In genomic region chr2:232697807-232698110, GRCh38 we compare ENCODE assay signal across 8 cellular contexts. TPM values are rescaled to one million over a fixed set of nuclear protein-coding genes. Genes with fewer than 3 reads are reported as not detected.
A peak's percentile ranks its signal among the peaks of the same experiment; 100 is the strongest.
DNase-seq lines count a peak whose midpoint lies in the region; ATAC-seq and TF ChIP-seq lines count a peak whose summit lies in the region.

No MANE protein-coding gene starts in this region.

- H3K9me1 ChIP-seq in IMR-90 (ENCODE audit: insufficient read depth, low read length) = 0 out of 2 replicates have a peak, but pooled peaks cover 2% of the 10 kb centered on the region

- CTCF ChIA-PET in IMR-90 (lab: Yijun Ruan, JAX) = no interaction called here

- peak overlapping the region; percentile 99 for H3K4me2 ChIP-seq in IMR-90 (ENCODE audit: low read depth, low read length)
- H3K4me2 ChIP-seq in mesenchymal stem cell (ENCODE audit: low read length, poor library complexity, severe bottlenecking) = peak overlapping the region; percentile 72

- H3K4me3 ChIP-seq in IMR-90 (ENCODE audit: insufficient read depth, low read depth, low read length) = peak overlapping the region; percentile 78
- peak overlapping the region; percentile 73 to 91 (median 88) for H3K4me3 ChIP-seq in breast epithelium
- H3K4me3 ChIP-seq in mesenchymal stem cell (ENCODE audit: insufficient read depth in 1 of 2, low read depth in 1 of 2, low read length in 2 of 2) = peak overlapping the region; percentile 98 to 99
- peak overlapping the region; percentile 98 for H3K4me3 ChIP-seq in urinary bladder (ENCODE audit: low read depth, low read length)

- H3K23ac ChIP-seq in IMR-90 (ENCODE audit: low read depth, low read length) (peak overlapping the region; percentile 40), mesenchymal stem cell (ENCODE audit: low read length in 2 of 2) (peak overlapping the region in 1 of 2 experiments; percentile 96)

- peak overlapping the region in 1 of 2 experiments; percentile 59 for H2BK12ac ChIP-seq in mesenchymal stem cell (ENCODE audit: low read length in 2 of 2)

- H2AK5ac ChIP-seq in IMR-90 (ENCODE audit: low read depth, low read length) = peak overlapping the region; percentile 67
- no peak overlapping the region for H2AK5ac ChIP-seq in mesenchymal stem cell (ENCODE audit: low read length, severe bottlenecking)

- H3K9me3 ChIP-seq in IMR-90 (ENCODE audit: control insufficient read depth, insufficient read depth, low read length) (no peaks in the 10 kb centered on the region), breast epithelium (no peaks in the 10 kb centered on the region), mesenchymal stem cell (ENCODE audit: control insufficient read depth, low read length) (no peaks in the 10 kb centered on the region)

- H2AFZ ChIP-seq in IMR-90 (replicated peaks; ENCODE audit: low read length, poor library complexity) = peak overlapping the region; percentile 84
- H2AFZ ChIP-seq in mesenchymal stem cell (ENCODE audit: low read depth, low read length) = peak overlapping the region; percentile 97

- H3K18ac ChIP-seq in IMR-90 (ENCODE audit: low read depth, low read length) = no peak overlapping the region; the same call in 1 of the 2 replicates
- peak overlapping the region; percentile 92 to 93 for H3K18ac ChIP-seq in mesenchymal stem cell (ENCODE audit: low read depth in 1 of 2, low read length in 2 of 2)

- H2BK5ac ChIP-seq in IMR-90 (ENCODE audit: low read depth, low read length, poor library complexity, severe bottlenecking) = peak overlapping the region; percentile 28
- no peak overlapping the region for H2BK5ac ChIP-seq in mesenchymal stem cell (ENCODE audit: low read depth, low read length, poor library complexity, severe bottlenecking)

- H2BK120ac ChIP-seq in IMR-90 (ENCODE audit: low read depth, low read length) = no peak overlapping the region
- H2BK120ac ChIP-seq in mesenchymal stem cell (ENCODE audit: low read depth, low read length) = peak overlapping the region; percentile 45

- ATAC-seq in IMR-90 (ENCODE audit: low read depth) (peak; percentile 8), GM18498 (IDR thresholded peaks at IDR 0.05; ENCODE audit: unreplicated experiment) (no peak), GM18861 (IDR thresholded peaks at IDR 0.05; ENCODE audit: unreplicated experiment) (no peak)

- H2BK15ac ChIP-seq in IMR-90 (ENCODE audit: low read depth, low read length) (no peak overlapping the region), mesenchymal stem cell (ENCODE audit: low read depth, poor library complexity, severe bottlenecking) (peak overlapping the region; percentile 6)

- peak overlapping the region; percentile 13; the same call in 1 of the 2 replicates for H4K91ac ChIP-seq in IMR-90 (ENCODE audit: insufficient read depth, low read depth, low read length)
- H4K91ac ChIP-seq in mesenchymal stem cell (ENCODE audit: low read length) = peak overlapping the region; percentile 92

- H3K27ac ChIP-seq in IMR-90 (ENCODE audit: insufficient read depth, low read length) = peak overlapping the region; percentile 66
- H3K27ac ChIP-seq in breast epithelium = peak overlapping the region; percentile 97
- H3K27ac ChIP-seq in mesenchymal stem cell (ENCODE audit: low read length, poor library complexity, severe bottlenecking) = peak overlapping the region; percentile 52
- H3K27ac ChIP-seq in urinary bladder (ENCODE audit: low read depth) = peak overlapping the region; percentile 87

- H4K8ac ChIP-seq in IMR-90 (ENCODE audit: low read depth in 2 of 2, low read length in 2 of 2) (peak overlapping the region; percentile 63 to 69; a peak in 2 of 4 replicates), mesenchymal stem cell (ENCODE audit: low read length) (peak overlapping the region; percentile 96)

- H3K36me3 ChIP-seq in IMR-90 (ENCODE audit: control insufficient read depth, insufficient read depth, low read length) = 0 out of 2 replicates have a peak, but pooled peaks cover 2% of the 10 kb centered on the region
- H3K36me3 ChIP-seq in breast epithelium = no peaks in the 10 kb centered on the region
- H3K36me3 ChIP-seq in mesenchymal stem cell (ENCODE audit: control insufficient read depth in 1 of 2, insufficient read depth in 2 of 2, low read depth in 1 of 2, low read length in 2 of 2) = peaks cover 0 to 3% of the 10 kb centered on the region in 2 experiments
- H3K36me3 ChIP-seq in urinary bladder (ENCODE audit: insufficient read depth) = no peaks in the 10 kb centered on the region

- peak overlapping the region; percentile 93 for H2AK9ac ChIP-seq in IMR-90 (replicated peaks; ENCODE audit: low read depth, low read length, poor library complexity)

- H3K14ac ChIP-seq in IMR-90 (replicated peaks; ENCODE audit: low read depth, low read length) (peak overlapping the region; percentile 10), mesenchymal stem cell (ENCODE audit: low read length in 2 of 2) (peak overlapping the region in 1 of 2 experiments; percentile 98)

- POLR2A ChIA-PET in IMR-90 (lab: Charles Lee; ENCODE audit: unreplicated experiment) = no interaction called here

- in situ Hi-C loops in IMR-90 (cut with MboI; ENCODE audit: low sequenced_read_pairs) = no loop called here

- BruUV-seq in IMR-90 (replicated peaks; lab: Mats Ljungman, UMichigan) = no TSS peak

- WGBS in IMR-90 (ENCODE audit: extremely low coverage in 2 of 2, insufficient read length in 1 of 2), 2 experiments = 0% methylated on average over 3 of the region's 11 CpGs; no CpG with 5 or more reads in 1 of the 2 experiments
- under 1% methylated on average over 11 of the region's 11 CpGs for WGBS in mesenchymal stem cell
- under 1% methylated on average over 11 of the region's 11 CpGs for WGBS in urinary bladder

- peaks cover 6% of the 10 kb centered on the region for H3K4me1 ChIP-seq in IMR-90 (ENCODE audit: control insufficient read depth, insufficient read depth, low read length)
- H3K4me1 ChIP-seq in breast epithelium = peaks cover 0 to 19% of the 10 kb centered on the region in 2 donors
- peaks cover 5% of the 10 kb centered on the region for H3K4me1 ChIP-seq in mesenchymal stem cell (ENCODE audit: control insufficient read depth, insufficient read depth, low read depth, low read length)
- peaks cover 5% of the 10 kb centered on the region for H3K4me1 ChIP-seq in urinary bladder (ENCODE audit: insufficient read depth)

- intact Hi-C loops in IMR-90 (cut with micrococcal nuclease) (loop anchor here (2.0 kb wide), 1 partner anchor 553 kb away; the partner anchor contains the start of gene ATG16L1), breast epithelium (cut with DNase I; ENCODE audit: low total_unique reads) (no loop called here)

- H4K5ac ChIP-seq in IMR-90 (ENCODE audit: low read depth, low read length) = peak overlapping the region; percentile 37

- peaks cover 21% of the 10 kb centered on the region for H4K20me1 ChIP-seq in IMR-90 (ENCODE audit: insufficient read depth, low read length)

- dilution Hi-C loops in IMR-90 (cut with HindIII; ENCODE audit: low sequenced_read_pairs, unreplicated experiment) = no loop called here

- peak overlapping the region; percentile 95 for H3K9ac ChIP-seq in IMR-90 (ENCODE audit: low read depth, low read length)
- peak overlapping the region; percentile 98 for H3K9ac ChIP-seq in mesenchymal stem cell (ENCODE audit: low read length)

- no peak for TF ChIP-seq RAD21 in IMR-90 (IDR thresholded peaks at IDR 0.05; ENCODE audit: low read length)

- DNase-seq in DMS53 (lab: John Stamatoyannopoulos, UW) (peak; percentile 69), DMS53 treated with DMSO at 0.1 percent for 48 hours (lab: John Stamatoyannopoulos, UW; ENCODE audit: unreplicated experiment) (no peak), IMR-90 (no peak), breast epithelium (ENCODE audit: low spot score in 2 of 2) (no peak), mesenchymal stem cell (no peak)

- no peak overlapping the region for H2BK20ac ChIP-seq in IMR-90 (ENCODE audit: low read depth, low read length)

- TF ChIP-seq POLR2A in IMR-90 (IDR thresholded peaks at IDR 0.05; ENCODE audit: low read depth, low read length) (no peak), breast epithelium (IDR thresholded peaks at IDR 0.05) (no peak)

- H3K79me1 ChIP-seq in IMR-90 (ENCODE audit: low read depth in 1 of 2, low read length in 2 of 2) = peaks cover 3 to 35% of the 10 kb centered on the region in 2 experiments
- no peaks in the 10 kb centered on the region for H3K79me1 ChIP-seq in mesenchymal stem cell (replicated peaks; ENCODE audit: low read length, poor library complexity, severe bottlenecking)

- H3K27me3 ChIP-seq in IMR-90 (ENCODE audit: control insufficient read depth, insufficient read depth, low read length) (no peaks in the 10 kb centered on the region; the same call in 1 of the 2 replicates), breast epithelium (no peaks in the 10 kb centered on the region), mesenchymal stem cell (ENCODE audit: control insufficient read depth in 1 of 2, insufficient read depth in 1 of 2, low read length in 2 of 2) (no peaks in the 10 kb centered on the region)

- TF ChIP-seq CTCF in IMR-90 (conservative IDR thresholded peaks at IDR 0.05; ENCODE audit: low read depth, low read length) (no peak), breast epithelium (IDR thresholded peaks at IDR 0.05) (no peak)

- peak overlapping the region; percentile 65 for H3K4ac ChIP-seq in IMR-90 (ENCODE audit: low read depth, low read length)
- peak overlapping the region in 1 of 2 experiments; percentile 93 for H3K4ac ChIP-seq in mesenchymal stem cell (ENCODE audit: low read depth in 1 of 2, low read length in 2 of 2)

- 0 out of 2 replicates have a peak overlapping the region, but pooled peaks have one; percentile 36 for H3K56ac ChIP-seq in IMR-90 (ENCODE audit: extremely low read depth, insufficient read depth, low read length)

TF ChIP-seq in IMR-90, 13 proteins besides CTCF, POLR2A, EP300 and RAD21:
- TF ChIP-seq CEBPB (IDR thresholded peaks at IDR 0.05; ENCODE audit: low read depth, low read length) = no peak
- no peak for TF ChIP-seq NFE2L2 (IDR thresholded peaks at IDR 0.05; ENCODE audit: low read depth, low read length)
- TF ChIP-seq BHLHE40 (IDR thresholded peaks at IDR 0.05; ENCODE audit: low read depth, low read length) = no peak
TF ChIP-seq in IMR-90: peak in this region for 0.

RNA-seq across cellular contexts. Expression of gene GIGYF2, which starts 0.6 kb away (rescaled TPM):
- 52.5 and 66.0 TPM in 2 replicates for total RNA-seq in IMR-90 (2012; rRNA removed)
- 14.7 and 18.3 TPM in 2 replicates for polyA plus RNA-seq in IMR-90 (2012; rRNA removed)
- polyA plus RNA-seq in IMR-90 (2012; cell fraction: cytosol; rRNA removed) = 5.4 and 6.7 TPM in 2 replicates
- 6.6 and 21.4 TPM in 2 replicates for polyA plus RNA-seq in IMR-90 (2012; cell fraction: nucleus; rRNA removed; ENCODE audit: low replicate concordance)
- 100 to 1,000 TPM in 2 of 3 donors, 10 to 100 TPM in 1; 79.8 to 156 (median 103) TPM for total RNA-seq in breast epithelium
- polyA plus RNA-seq in mesenchymal stem cell (2013, experiment 1 of 2) = 31.8 TPM
- 29.3 TPM for polyA plus RNA-seq in mesenchymal stem cell (2013, experiment 2 of 2)
- 121 TPM for total RNA-seq in urinary bladder
- 29.3 TPM for polyA plus RNA-seq in urinary bladder
